23 cellular contexts compared by ENCODE assay signal in genomic region chr10:25531662-25532061, GRCh38.
"Had no signal": no experiment of that assay in that cellular context is flagged by ENCODE, and none has a peak within 500 bp of the region (broad histone marks: within the 10 kb centered on the region; RNA-seq: fewer than 3 reads in every experiment).

No MANE protein-coding gene starts in this region.

- H3K27me3 ChIP-seq: dorsolateral prefrontal cortex, left lung, neutrophil, right atrium auricular region, stomach, tibial nerve, upper lobe of right lung, vagina had no signal

- H2AFZ ChIP-seq: parathyroid adenoma had no signal

- H3K9ac ChIP-seq: parathyroid adenoma had no signal

- H3K4me1 ChIP-seq: left lung, parathyroid adenoma, right atrium auricular region, stomach, tibial nerve, upper lobe of right lung, vagina had no signal

- ATAC-seq: left lung; naive thymus-derived CD8-positive, alpha-beta T cell; sciatic nerve; stimulated activated effector memory CD8-positive, alpha-beta T cell treated with anti-CD3 and anti-CD28 coated beads, Interleukin-12 subunit alpha, Interleukin-12 subunit beta, amount 100 ng/mL, for 72 hours; upper lobe of right lung had no signal

- H3K4me3 Mint-ChIP-seq: naive thymus-derived CD8-positive, alpha-beta T cell; neural crest cell; stimulated activated effector memory CD8-positive, alpha-beta T cell treated with anti-CD3 and anti-CD28 coated beads, Interleukin-12 subunit alpha, Interleukin-12 subunit beta, amount 100 ng/mL, for 72 hours had no signal

- H3K36me3 Mint-ChIP-seq: naive thymus-derived CD8-positive, alpha-beta T cell; stimulated activated effector memory CD8-positive, alpha-beta T cell treated with anti-CD3 and anti-CD28 coated beads, Interleukin-12 subunit alpha, Interleukin-12 subunit beta, amount 100 ng/mL, for 72 hours had no signal

- H3K9me3 ChIP-seq: neutrophil, right atrium auricular region, stomach, tibial nerve, upper lobe of right lung, vagina had no signal

- H3K27me3 Mint-ChIP-seq: naive thymus-derived CD8-positive, alpha-beta T cell; progenitor cell of endocrine pancreas had no signal

- H3K27ac Mint-ChIP-seq: naive thymus-derived CD8-positive, alpha-beta T cell; progenitor cell of endocrine pancreas; stimulated activated effector memory CD8-positive, alpha-beta T cell treated with anti-CD3 and anti-CD28 coated beads, Interleukin-12 subunit alpha, Interleukin-12 subunit beta, amount 100 ng/mL, for 72 hours had no signal

- H3K79me2 ChIP-seq: parathyroid adenoma had no signal

- H3K36me3 ChIP-seq: left lung, neutrophil, right atrium auricular region, stomach, tibial nerve, upper lobe of right lung, vagina had no signal

- FAIRE-seq: colon, frontal cortex, kidney had no signal

- H3K4me1 Mint-ChIP-seq: naive thymus-derived CD8-positive, alpha-beta T cell; neural crest cell; stimulated activated effector memory CD8-positive, alpha-beta T cell treated with anti-CD3 and anti-CD28 coated beads, Interleukin-12 subunit alpha, Interleukin-12 subunit beta, amount 100 ng/mL, for 72 hours had no signal

- H3K4me3 ChIP-seq: dorsolateral prefrontal cortex, left lung, right atrium auricular region, stomach, tibial nerve, upper lobe of right lung, vagina had no signal

- H3K27ac ChIP-seq: dorsolateral prefrontal cortex, left lung, neutrophil, parathyroid adenoma, right atrium auricular region, stomach, tibial nerve, upper lobe of right lung, vagina had no signal

- DNase-seq: dorsolateral prefrontal cortex; effector CD4-positive, alpha-beta T cell; head of caudate nucleus; kidney; left lung; mesendoderm; naive thymus-derived CD8-positive, alpha-beta T cell; stimulated activated CD4-positive, alpha-beta T cell treated with anti-CD3 and anti-CD28 coated beads, Interleukin-2, amount 100 ng/mL, for 24 hours; stimulated activated CD4-positive, alpha-beta T cell treated with anti-CD3 and anti-CD28 coated beads, Interleukin-4, amount 100 ng/mL, for 24 hours; stimulated activated naive CD4-positive, alpha-beta T cell treated with Interleukin-2 at 50 U/mL for 16 hours; stomach; upper lobe of right lung had no signal

- H3K9me3 Mint-ChIP-seq: neural crest cell; stimulated activated effector memory CD8-positive, alpha-beta T cell treated with anti-CD3 and anti-CD28 coated beads, Interleukin-12 subunit alpha, Interleukin-12 subunit beta, amount 100 ng/mL, for 72 hours had no signal
